In the genomic region with DNA sequence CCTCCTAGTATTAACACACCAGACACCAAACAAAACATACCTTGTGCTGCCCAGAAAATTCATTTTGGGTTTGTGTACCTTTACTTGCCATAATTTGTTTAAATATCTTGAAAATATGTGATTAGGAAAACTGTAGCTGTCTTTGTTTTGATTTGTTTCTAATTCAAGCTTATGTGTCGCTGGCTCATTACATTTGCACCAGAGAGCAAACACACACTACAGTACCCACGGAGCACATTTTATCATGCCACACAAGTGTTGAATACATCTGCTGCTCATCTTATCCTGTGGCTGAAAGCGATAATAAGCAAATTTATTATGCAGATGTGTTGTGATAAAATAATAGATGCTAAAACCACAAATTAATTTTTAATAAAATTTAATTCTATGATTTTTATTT, we compare ENCODE assay signal across 10 cellular contexts.
DNase-seq lines count a peak whose midpoint lies in the region; ATAC-seq and TF ChIP-seq lines count a peak whose summit lies in the region.
"Had no signal": no experiment of that assay in that cellular context is flagged by ENCODE, and none has a peak within 500 bp of the region (broad histone marks: within the 10 kb centered on the region; RNA-seq: fewer than 3 reads in every experiment).

No MANE protein-coding gene starts in this region.

- no peak overlapping the region for H3K23ac ChIP-seq in mesenchymal stem cell (ENCODE audit: low read length in 2 of 2)

- peaks cover 0 to 5% of the 10 kb centered on the region in 2 experiments for H3K36me3 ChIP-seq in mesenchymal stem cell (ENCODE audit: control insufficient read depth in 1 of 2, insufficient read depth in 2 of 2, low read depth in 1 of 2, low read length in 2 of 2)

- no peak overlapping the region for H3K18ac ChIP-seq in mesenchymal stem cell (ENCODE audit: low read depth in 1 of 2, low read length in 2 of 2)

- H3K27me3 Mint-ChIP-seq in chondrocyte (ENCODE audit: low read depth): no peaks in the 10 kb centered on the region
- H3K27me3 Mint-ChIP-seq in activated T-cell treated with anti-CD3 and anti-CD28 coated beads, Interleukin-2, amount 50 U/mL, for 4 hours (ENCODE audit: low read depth): no peaks in the 10 kb centered on the region
- H3K27me3 Mint-ChIP-seq in T-cell: no peaks in the 10 kb centered on the region
- H3K27me3 Mint-ChIP-seq: T-helper 17 cell had no signal

- CTCF ChIA-PET in T-cell (lab: Charles Lee): interaction anchor here (0.6 to 7.1 kb wide), 5 partner anchors 13 to 58 kb away, joined by 3 to 75 read pairs (median 8); no protein-coding TSS in a partner anchor

- H3K4ac ChIP-seq in mesenchymal stem cell (ENCODE audit: low read depth in 1 of 2, low read length in 2 of 2): no peak overlapping the region

- no peak overlapping the region for H2AFZ ChIP-seq in mesenchymal stem cell (ENCODE audit: low read depth, low read length)
- H2AFZ ChIP-seq: parathyroid adenoma had no signal

- peak overlapping the region; percentile 68 for H3K9ac ChIP-seq in mesenchymal stem cell (ENCODE audit: low read length)
- H3K9ac ChIP-seq: parathyroid adenoma had no signal

- H4K8ac ChIP-seq in mesenchymal stem cell (ENCODE audit: low read length): no peak overlapping the region

- H3K14ac ChIP-seq in mesenchymal stem cell (ENCODE audit: low read length in 2 of 2): no peak overlapping the region

- DNase-seq in NCI-H69 (lab: John Stamatoyannopoulos, UW) (peak; percentile 62), chondrocyte (ENCODE audit: low spot score) (no peak), mesenchymal stem cell (no peak), ureter (ENCODE audit: low spot score) (no peak), T-cell (no peak)
- DNase-seq in activated T-cell treated with anti-CD3 and anti-CD28 coated beads, Interleukin-2, amount 50 U/mL, for 4 hours: no peak
- DNase-seq: T-helper 17 cell had no signal

- 73% methylated on average over 2 of the region's 3 CpGs for WGBS in mesenchymal stem cell

- POLR2A ChIA-PET in T-cell (lab: Charles Lee): no interaction called here

- H2AK5ac ChIP-seq in mesenchymal stem cell (ENCODE audit: low read length, severe bottlenecking): no peak overlapping the region

- H3K4me2 ChIP-seq in mesenchymal stem cell (ENCODE audit: low read length, poor library complexity, severe bottlenecking): no peak overlapping the region

- H3K4me1 ChIP-seq in mesenchymal stem cell (ENCODE audit: control insufficient read depth, insufficient read depth, low read depth, low read length): peaks cover 8% of the 10 kb centered on the region
- H3K4me1 ChIP-seq: parathyroid adenoma had no signal

- H3K4me1 Mint-ChIP-seq in chondrocyte (ENCODE audit: low read depth) (peaks cover 39% of the 10 kb centered on the region), T-cell (peaks cover 0 to 22% (median 19%) of the 10 kb centered on the region in 3 donors)
- peaks cover 10% of the 10 kb centered on the region for H3K4me1 Mint-ChIP-seq in activated T-cell treated with anti-CD3 and anti-CD28 coated beads, Interleukin-2, amount 50 U/mL, for 4 hours (ENCODE audit: low read depth)

- H3K36me3 Mint-ChIP-seq in chondrocyte (ENCODE audit: low read depth): no peaks in the 10 kb centered on the region
- peaks cover 7% of the 10 kb centered on the region for H3K36me3 Mint-ChIP-seq in activated T-cell treated with anti-CD3 and anti-CD28 coated beads, Interleukin-2, amount 50 U/mL, for 4 hours (ENCODE audit: insufficient read depth)
- peaks cover 3% of the 10 kb centered on the region for H3K36me3 Mint-ChIP-seq in T-cell

- H3K4me3 ChIP-seq in mesenchymal stem cell (ENCODE audit: insufficient read depth in 1 of 2, low read depth in 1 of 2, low read length in 2 of 2): no peak overlapping the region

- H2BK5ac ChIP-seq in mesenchymal stem cell (ENCODE audit: low read depth, low read length, poor library complexity, severe bottlenecking): no peak overlapping the region

- H4K91ac ChIP-seq in mesenchymal stem cell (ENCODE audit: low read length): no peak overlapping the region

- H3K4me3 Mint-ChIP-seq in chondrocyte (ENCODE audit: unreplicated experiment) (no peak overlapping the region), T-cell (no peak overlapping the region)
- H3K4me3 Mint-ChIP-seq in activated T-cell treated with anti-CD3 and anti-CD28 coated beads, Interleukin-2, amount 50 U/mL, for 4 hours: no peak overlapping the region
- H3K4me3 Mint-ChIP-seq: T-helper 17 cell had no signal

- no peak for ATAC-seq in activated T-cell treated with anti-CD3 and anti-CD28 coated beads, Interleukin-2, amount 50 U/mL, for 4 hours
- ATAC-seq in HG03521 (IDR thresholded peaks at IDR 0.05; ENCODE audit: unreplicated experiment): no peak
- ATAC-seq in T-cell (replicated peaks in 1 of 4): no peak

- no peak overlapping the region for H2BK12ac ChIP-seq in mesenchymal stem cell (ENCODE audit: low read length in 2 of 2)

- peaks cover 16% of the 10 kb centered on the region for H3K79me1 ChIP-seq in mesenchymal stem cell (replicated peaks; ENCODE audit: low read length, poor library complexity, severe bottlenecking)

- no peak overlapping the region for H2BK15ac ChIP-seq in mesenchymal stem cell (ENCODE audit: low read depth, poor library complexity, severe bottlenecking)

- no peaks in the 10 kb centered on the region for H3K9me3 ChIP-seq in mesenchymal stem cell (ENCODE audit: control insufficient read depth, low read length)

- no peak for TF ChIP-seq CTCF in chondrocyte (IDR thresholded peaks at IDR 0.05)

- H2BK120ac ChIP-seq in mesenchymal stem cell (ENCODE audit: low read depth, low read length): no peak overlapping the region

- no peaks in the 10 kb centered on the region for H3K27me3 ChIP-seq in mesenchymal stem cell (ENCODE audit: control insufficient read depth in 1 of 2, insufficient read depth in 1 of 2, low read length in 2 of 2)

- H3K27ac Mint-ChIP-seq in chondrocyte (ENCODE audit: unreplicated experiment) (peak overlapping the region; percentile 92), T-cell (no peak overlapping the region)

- H3K27ac ChIP-seq in mesenchymal stem cell (ENCODE audit: low read length, poor library complexity, severe bottlenecking): peak overlapping the region; percentile 35
- H3K27ac ChIP-seq in temporal lobe (ENCODE audit: low read depth, low read length): peak overlapping the region; percentile 73
- H3K27ac ChIP-seq: parathyroid adenoma had no signal

- H3K9me3 Mint-ChIP-seq in chondrocyte (ENCODE audit: low read depth) (no peaks in the 10 kb centered on the region), T-cell (no peaks in the 10 kb centered on the region)
- H3K9me3 Mint-ChIP-seq in activated T-cell treated with anti-CD3 and anti-CD28 coated beads, Interleukin-2, amount 50 U/mL, for 4 hours: no peaks in the 10 kb centered on the region
